ENCODE assay signal across 9 cellular contexts in the genomic region with DNA sequence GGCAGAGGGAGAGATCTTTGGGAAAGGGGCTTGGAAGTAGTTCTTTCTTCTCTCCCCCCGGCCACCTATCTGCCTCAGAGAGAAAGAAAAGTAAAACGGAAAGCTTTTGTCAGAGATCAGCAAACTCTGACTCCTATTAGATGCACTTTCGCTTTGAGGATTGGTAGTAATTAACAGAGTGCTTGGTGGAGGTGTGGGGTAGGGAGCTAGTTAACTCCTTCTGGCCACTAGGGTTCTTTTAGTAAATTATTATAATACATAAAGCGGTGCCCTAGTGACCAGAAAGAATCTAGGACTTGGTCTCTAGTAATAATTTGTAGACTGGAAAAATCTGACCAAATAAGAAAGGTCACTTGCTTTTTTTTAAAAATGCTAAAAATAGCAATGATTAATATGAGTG. TPM values are rescaled to one million over a fixed set of nuclear protein-coding genes. Genes with fewer than 3 reads are reported as not detected.
DNase-seq lines count a peak whose midpoint lies in the region; ATAC-seq and TF ChIP-seq lines count a peak whose summit lies in the region.
"Had no signal": no experiment of that assay in that cellular context is flagged by ENCODE, and none has a peak within 500 bp of the region (broad histone marks: within the 10 kb centered on the region; RNA-seq: fewer than 3 reads in every experiment).

No MANE protein-coding gene starts in this region.

- H3K4me3 ChIP-seq in esophagus muscularis mucosa = peak overlapping the region; percentile 31 to 48 (median 42)
- H3K4me3 ChIP-seq in skeletal muscle tissue (ENCODE audit: low read length in 3 of 3) = peak overlapping the region; percentile 38 to 73 (median 52)

- peak overlapping the region; percentile 96 for H3K27ac ChIP-seq in KOPT-K1 (ENCODE audit: low read depth, low read length, poor library complexity, severe bottlenecking)
- H3K27ac ChIP-seq in esophagus muscularis mucosa (replicated peaks in 1 of 4) = peak overlapping the region; percentile 66 to 71 (median 66)
- H3K27ac ChIP-seq in skeletal muscle tissue (ENCODE audit: low read depth, low read length) = no peak overlapping the region

- no peak for TF ChIP-seq CTCF in esophagus muscularis mucosa (IDR thresholded peaks at IDR 0.05)

- H3K27me3 ChIP-seq in esophagus muscularis mucosa (peaks cover 0 to 8% (median 0%) of the 10 kb centered on the region in 4 donors), skeletal muscle tissue (ENCODE audit: control insufficient read depth in 3 of 3, insufficient read depth in 3 of 3, low read length in 3 of 3) (no peaks in the 10 kb centered on the region)

- intact Hi-C loops in esophagus muscularis mucosa (cut with DNase I) = no loop called here

- H3K9ac ChIP-seq in skeletal muscle tissue (ENCODE audit: low read depth in 1 of 3, low read length in 3 of 3) = peak overlapping the region; percentile 40 to 55 (median 47)

- H3K36me3 ChIP-seq in KOPT-K1 (ENCODE audit: insufficient read depth, low read length) (peaks cover 11% of the 10 kb centered on the region; the same call in 1 of the 2 replicates), esophagus muscularis mucosa (peaks cover 0 to 5% (median 0%) of the 10 kb centered on the region in 4 donors), skeletal muscle tissue (ENCODE audit: control insufficient read depth in 3 of 3, insufficient read depth in 3 of 3, low read length in 3 of 3) (no peaks in the 10 kb centered on the region)

- ATAC-seq in GM18519 (IDR thresholded peaks at IDR 0.05; ENCODE audit: low FRiP score, unreplicated experiment) = no peak

- peak; percentile 11 for DNase-seq in AG08395 (ENCODE audit: low spot score)
- peak; percentile 48 for DNase-seq in GM19238 (ENCODE audit: insufficient read length, low spot score)
- DNase-seq in esophagus muscularis mucosa (ENCODE audit: extremely low spot score) = no peak
- no peak for DNase-seq in activated CD8-positive, alpha-beta memory T cell treated with anti-CD3 and anti-CD28 coated beads, Interleukin-2, amount 50 U/mL, for 4 hours
- DNase-seq in HuH-7.5 (ENCODE audit: low spot score) = no peak

- WGBS in esophagus muscularis mucosa = 36% methylated on average over 4 of the region's 4 CpGs

- no peaks in the 10 kb centered on the region for H3K9me3 ChIP-seq in KOPT-K1 (ENCODE audit: insufficient read depth, low read length, poor library complexity, severe bottlenecking)
- no peaks in the 10 kb centered on the region for H3K9me3 ChIP-seq in esophagus muscularis mucosa
- H3K9me3 ChIP-seq in skeletal muscle tissue (ENCODE audit: control insufficient read depth in 3 of 3, low read length in 3 of 3) = no peaks in the 10 kb centered on the region

- no peak for TF ChIP-seq POLR2A in esophagus muscularis mucosa (IDR thresholded peaks at IDR 0.05; ENCODE audit: low read depth)

- TF ChIP-seq EP300 in esophagus muscularis mucosa (IDR thresholded peaks at IDR 0.05) = no peak

- H3K4me1 ChIP-seq in esophagus muscularis mucosa = peaks cover 9 to 34% (median 19%) of the 10 kb centered on the region in 4 donors
- H3K4me1 ChIP-seq in skeletal muscle tissue (ENCODE audit: control insufficient read depth in 3 of 3, insufficient read depth in 3 of 3, low read length in 3 of 3) = peaks cover 10 to 19% (median 17%) of the 10 kb centered on the region in 3 donors

RNA-seq across cellular contexts. Expression of gene CPVL, which starts 54.6 kb away (rescaled TPM):
- total RNA-seq in esophagus muscularis mucosa = 10 to 100 TPM in 2 of 4 donors, 1 to 10 TPM in 2; 8.0 to 28.5 (median 11.3) TPM
- total RNA-seq in skeletal muscle tissue = 25.1 TPM
- total RNA-seq: bronchial epithelial cell had no signal

Comparison
In these comparisons a context has a peak if more than half of its experiments do, and no peak if none do; other contexts are left out.
1. DNase-seq: peak in AG08395 (single experiment) and GM19238 (single experiment); none in esophagus muscularis mucosa (single experiment), activated CD8-positive, alpha-beta memory T cell treated with anti-CD3 and anti-CD28 coated beads, Interleukin-2, amount 50 U/mL, for 4 hours (single experiment) and HuH-7.5 (single experiment).